ENCODE assay signal across 11 cellular contexts in genomic region chr6:43823879-43824740, GRCh38. TPM values are rescaled to one million over a fixed set of nuclear protein-coding genes. Genes with fewer than 3 reads are reported as not detected.
A peak's percentile ranks its signal among the peaks of the same experiment; 100 is the strongest.
DNase-seq lines count a peak whose midpoint lies in the region; ATAC-seq, FAIRE-seq and TF ChIP-seq lines count a peak whose summit lies in the region.
"Had no signal": no experiment of that assay in that cellular context is flagged by ENCODE, and none has a peak within 500 bp of the region (broad histone marks: within the 10 kb centered on the region; RNA-seq: fewer than 3 reads in every experiment).

No MANE protein-coding gene starts in this region.

- no peaks in the 10 kb centered on the region for H3K4me1 ChIP-seq in aorta (ENCODE audit: control insufficient read depth in 1 of 2, insufficient read depth in 2 of 2, low read length in 2 of 2)

- DNase-seq in Right ventricle myocardium superior (no peak), cardiac septum (ENCODE audit: low spot score) (no peak), RCC 7860 (ENCODE audit: low spot score) (peak; percentile 61), left kidney (ENCODE audit: low read depth, low spot score) (peak; percentile 55), aorta (peak in 1 of 2 donors; percentile 59), urothelium cell line (ENCODE audit: low spot score) (no peak), coronary artery (ENCODE audit: low spot score) (no peak)
- DNase-seq: activated T-cell treated with anti-CD3 and anti-CD28 coated beads, Interleukin-2, amount 50 U/mL, for 1 hour; NCI-H2029; T-helper 1 cell had no signal

- H3K27ac ChIP-seq in aorta (ENCODE audit: low read depth in 1 of 2, low read length in 2 of 2) (no peak overlapping the region), coronary artery (no peak overlapping the region)

- H3K4me3 ChIP-seq in aorta (ENCODE audit: low read length in 2 of 2) (no peak overlapping the region), coronary artery (no peak overlapping the region)

- intact Hi-C loops in Right ventricle myocardium superior (cut with DNase I) (no loop called here), cardiac septum (cut with DNase I) (no loop called here), aorta (cut with DNase I) (no loop called here)

- no peaks in the 10 kb centered on the region for H3K36me3 ChIP-seq in aorta (ENCODE audit: control insufficient read depth in 1 of 2, insufficient read depth in 2 of 2, low read length in 1 of 2)

- peak; percentile 74 for FAIRE-seq in RCC 7860 (lab: Jason Lieb, UNC)
- FAIRE-seq in urothelium cell line (lab: Jason Lieb, UNC) = no peak

- peak; percentile 48 for ATAC-seq in Right ventricle myocardium superior (ENCODE audit: poor library complexity)
- peak; percentile 54 for ATAC-seq in aorta (ENCODE audit: low FRiP score)
- no peak for ATAC-seq in HG03442 (IDR thresholded peaks at IDR 0.05; ENCODE audit: unreplicated experiment)

- TF ChIP-seq CTCF in coronary artery (IDR thresholded peaks at IDR 0.05) = no peak

- 40 to 48% methylated on average over 11 of the region's 11 CpGs for WGBS in aorta, 2 donors

- no peaks in the 10 kb centered on the region for H3K9me3 ChIP-seq in aorta (ENCODE audit: control insufficient read depth, low read length)

- no peaks in the 10 kb centered on the region for H3K27me3 ChIP-seq in aorta (ENCODE audit: control insufficient read depth in 1 of 2, insufficient read depth in 2 of 2, low read length in 1 of 2)

RNA-seq across cellular contexts. Expression of gene VEGFA, which starts 54.1 kb away (rescaled TPM):
- total RNA-seq in Right ventricle myocardium superior (230 TPM), cardiac septum (233 TPM), aorta (100 to 1,000 TPM; 107 to 247 TPM)
- polyA plus RNA-seq in aorta = 1 to 10 TPM; 7.6 to 8.0 TPM

Comparison
In these comparisons a context has a peak if more than half of its experiments do, and no peak if none do; other contexts are left out.
1. DNase-seq: peak in RCC 7860 (single experiment) and left kidney (single experiment); none in Right ventricle myocardium superior (single experiment), cardiac septum (single experiment), urothelium cell line (single experiment) and coronary artery (single experiment).